ENCODE assay signal across 9 cellular contexts in genomic region chr6:26088344-26088743, GRCh38. TPM values are rescaled to one million over a fixed set of nuclear protein-coding genes. Genes with fewer than 3 reads are reported as not detected.
A peak's percentile ranks its signal among the peaks of the same experiment; 100 is the strongest.
DNase-seq lines count a peak whose midpoint lies in the region; ATAC-seq, FAIRE-seq and TF ChIP-seq lines count a peak whose summit lies in the region.
"Had no signal": no experiment of that assay in that cellular context is flagged by ENCODE, and none has a peak within 500 bp of the region (broad histone marks: within the 10 kb centered on the region; RNA-seq: fewer than 3 reads in every experiment).

No MANE protein-coding gene starts in this region.

- peaks cover 7% of the 10 kb centered on the region for H3K27me3 Mint-ChIP-seq in dendritic cell treated with granulocyte-macrophage colony-stimulating factor and Interleukin-4, amounts not matched to agents 40 ng/mL and 50 ng/mL, for 4 days

- DNase-seq in A549 (ENCODE audit: low read depth in 1 of 2, low spot score in 1 of 2) = no peak
- DNase-seq in NCI-H1048 (lab: John Stamatoyannopoulos, UW) = no peak
- DNase-seq in stimulated activated CD8-positive, alpha-beta memory T cell treated with anti-CD3 and anti-CD28 coated beads, Interleukin-4, amount 100 ng/mL, for 48 hours = no peak
- DNase-seq in NCI-H2196 (lab: John Stamatoyannopoulos, UW; ENCODE audit: unreplicated experiment) = no peak
- DNase-seq: activated CD8-positive, alpha-beta memory T cell treated with anti-CD3 and anti-CD28 coated beads for 24 hours had no signal

- H3K27ac Mint-ChIP-seq in dendritic cell treated with granulocyte-macrophage colony-stimulating factor and Interleukin-4, amounts not matched to agents 40 ng/mL and 50 ng/mL, for 4 days = peak overlapping the region; percentile 94

- intact Hi-C loops in dendritic cell treated with granulocyte-macrophage colony-stimulating factor and Interleukin-4, amounts not matched to agents 40 ng/mL and 50 ng/mL, for 4 days (cut with micrococcal nuclease) = no loop called here

- 41% methylated on average over 5 of the region's 5 CpGs for WGBS in A549 (ENCODE audit: missing lambda C conversion rate)
- 85% methylated on average over 4 of the region's 5 CpGs for WGBS in HUES64

- peak overlapping the region; percentile 94 for H3K4me3 Mint-ChIP-seq in dendritic cell treated with granulocyte-macrophage colony-stimulating factor and Interleukin-4, amounts not matched to agents 40 ng/mL and 50 ng/mL, for 4 days

- POLR2A ChIA-PET in A549 (lab: Yijun Ruan, JAX) = interaction anchor here (1.2 to 2.1 kb wide), 4 partner anchors 15 to 62 kb away, joined by 3 to 14 read pairs (median 4); a partner anchor contains a TSS

- H3K27me3 ChIP-seq in HUES64 (ENCODE audit: insufficient read depth, low read length) (no peaks in the 10 kb centered on the region; the same call in 1 of the 2 replicates), muscle layer of colon (ENCODE audit: control insufficient read depth in 1 of 2, insufficient read depth in 2 of 2, low read length in 2 of 2) (no peaks in the 10 kb centered on the region)

- no peak for TF ChIP-seq RAD21 in A549 (conservative IDR thresholded peaks at IDR 0.05 in 1 of 2, IDR thresholded peaks at IDR 0.05 in 1 of 2)

- no peak for FAIRE-seq in A549 (lab: Jason Lieb, UNC)

- H3K9ac ChIP-seq in HUES64 (ENCODE audit: low read depth, low read length) = 0 out of 2 replicates have a peak overlapping the region, but pooled peaks have one; percentile 65
- peak overlapping the region; percentile 79 for H3K9ac ChIP-seq in muscle layer of colon (ENCODE audit: low read length)

- no peaks in the 10 kb centered on the region for H3K9me3 ChIP-seq in A549
- no peaks in the 10 kb centered on the region for H3K9me3 ChIP-seq in HUES64 (ENCODE audit: insufficient read depth, low read depth, low read length)
- H3K9me3 ChIP-seq in muscle layer of colon (ENCODE audit: low read length) = no peaks in the 10 kb centered on the region

- no peak for TF ChIP-seq POLR2A in A549 (IDR thresholded peaks at IDR 0.05; ENCODE audit: low read length)

- H3K27ac ChIP-seq in A549 = peak overlapping the region; percentile 86 to 91
- no peak overlapping the region for H3K27ac ChIP-seq in HUES64 (ENCODE audit: low read depth, low read length)
- H3K27ac ChIP-seq in muscle layer of colon (ENCODE audit: low read depth, low read length) = peak overlapping the region; percentile 84

- CTCF ChIA-PET in A549 (lab: Yijun Ruan, JAX) = interaction anchor here (2.0 to 20.7 kb wide), 3 partner anchors 11 to 20 kb away, joined by 4 to 580 read pairs (median 56); no protein-coding TSS in a partner anchor

- peaks cover 26% of the 10 kb centered on the region for H3K36me3 Mint-ChIP-seq in dendritic cell treated with granulocyte-macrophage colony-stimulating factor and Interleukin-4, amounts not matched to agents 40 ng/mL and 50 ng/mL, for 4 days (ENCODE audit: low read depth)

- TF ChIP-seq CTCF in A549 (IDR thresholded peaks at IDR 0.05) = no peak

- ATAC-seq in A549 (peak in 1 of 2 experiments; percentile 51; a peak in 3 of 6 replicates), HG02763 (IDR thresholded peaks at IDR 0.05; ENCODE audit: unreplicated experiment) (no peak)

- H3K36me3 ChIP-seq in HUES64 (ENCODE audit: insufficient read depth, low read length) (no peaks in the 10 kb centered on the region), muscle layer of colon (ENCODE audit: insufficient read depth, low read length) (no peaks in the 10 kb centered on the region)

- H3K4me2 ChIP-seq in A549 = peak overlapping the region; percentile 81

- H3K4me1 Mint-ChIP-seq in dendritic cell treated with granulocyte-macrophage colony-stimulating factor and Interleukin-4, amounts not matched to agents 40 ng/mL and 50 ng/mL, for 4 days (ENCODE audit: low read depth) = peaks cover 42% of the 10 kb centered on the region

- peak overlapping the region; percentile 67 for H3K4me3 ChIP-seq in A549
- peak overlapping the region; percentile 68 for H3K4me3 ChIP-seq in HUES64 (ENCODE audit: low read length)
- peak overlapping the region; percentile 66 to 76 for H3K4me3 ChIP-seq in muscle layer of colon (ENCODE audit: low read depth in 1 of 2, low read length in 2 of 2)

- H3K9me3 Mint-ChIP-seq in dendritic cell treated with granulocyte-macrophage colony-stimulating factor and Interleukin-4, amounts not matched to agents 40 ng/mL and 50 ng/mL, for 4 days = peaks cover 6% of the 10 kb centered on the region

- H3K4me1 ChIP-seq in A549 (peaks cover 17% of the 10 kb centered on the region; the same call in 2 of the 3 replicates), HUES64 (ENCODE audit: insufficient read depth, low read length) (peaks cover 11% of the 10 kb centered on the region), muscle layer of colon (ENCODE audit: insufficient read depth, low read length) (peaks cover 25% of the 10 kb centered on the region)

- TF ChIP-seq EP300 in A549 (IDR thresholded peaks at IDR 0.05) = no peak

TF ChIP-seq in A549, 52 proteins besides CTCF, POLR2A, EP300 and RAD21:
- TF ChIP-seq FOSL2 (IDR thresholded peaks at IDR 0.05) = no peak
- TF ChIP-seq FOSL2 (CRISPR knock-in tag; IDR thresholded peaks at IDR 0.05) = no peak
- TF ChIP-seq ESRRA (IDR thresholded peaks at IDR 0.05; ENCODE audit: borderline replicate concordance, low read length) = no peak
- no peak for TF ChIP-seq ZC3H11A (IDR thresholded peaks at IDR 0.05)
- no peak for TF ChIP-seq HOXA7 (CRISPR knock-in tag; IDR thresholded peaks at IDR 0.05)
- no peak for TF ChIP-seq CEBPB (IDR thresholded peaks at IDR 0.05)
- TF ChIP-seq RCOR1 (IDR thresholded peaks at IDR 0.05; ENCODE audit: low read depth, low read length) = no peak
- no peak for TF ChIP-seq ATOH8 (CRISPR knock-in tag; IDR thresholded peaks at IDR 0.05; ENCODE audit: low read depth)
- no peak for TF ChIP-seq USF2 (IDR thresholded peaks at IDR 0.05)
- no peak for TF ChIP-seq FOSB (CRISPR knock-in tag; IDR thresholded peaks at IDR 0.05)
- no peak for TF ChIP-seq BCL3 (IDR thresholded peaks at IDR 0.05)
- no peak for TF ChIP-seq RARB (CRISPR knock-in tag; IDR thresholded peaks at IDR 0.05)
- TF ChIP-seq EHF (CRISPR knock-in tag; IDR thresholded peaks at IDR 0.05) = no peak

RNA-seq across cellular contexts. Expression of gene HFE, which starts 1.1 kb away (rescaled TPM):
- polyA plus RNA-seq in A549 (2011; rRNA removed) (31.7 and 35.9 TPM in 2 replicates), A549 (2017; fragmentation: RNase III; extraction: RNeasy Plus Mini Kit Qiagen cat#74134 plus additional on column Dnase treatment) (15.5 to 19.9 TPM (median 18.1 TPM) in 3 replicates)
- polyA plus RNA-seq in A549 (2012; cell fraction: cytosol; rRNA removed) = 14.3 and 14.8 TPM in 2 replicates
- 16.5 and 16.8 TPM in 2 replicates for polyA plus RNA-seq in A549 (2012; cell fraction: nucleus; rRNA removed)
- polyA minus RNA-seq in A549 (2011; rRNA and poly(A)+ RNA removed) = 25.1 and 35.6 TPM in 2 replicates
- polyA plus RNA-seq in HUES64 (2013, experiment 1 of 2) = 0.35 TPM
- polyA plus RNA-seq in HUES64 (2013, experiment 2 of 2) = 1.0 TPM
